ENCODE assay signal across 11 cellular contexts in the genomic region with DNA sequence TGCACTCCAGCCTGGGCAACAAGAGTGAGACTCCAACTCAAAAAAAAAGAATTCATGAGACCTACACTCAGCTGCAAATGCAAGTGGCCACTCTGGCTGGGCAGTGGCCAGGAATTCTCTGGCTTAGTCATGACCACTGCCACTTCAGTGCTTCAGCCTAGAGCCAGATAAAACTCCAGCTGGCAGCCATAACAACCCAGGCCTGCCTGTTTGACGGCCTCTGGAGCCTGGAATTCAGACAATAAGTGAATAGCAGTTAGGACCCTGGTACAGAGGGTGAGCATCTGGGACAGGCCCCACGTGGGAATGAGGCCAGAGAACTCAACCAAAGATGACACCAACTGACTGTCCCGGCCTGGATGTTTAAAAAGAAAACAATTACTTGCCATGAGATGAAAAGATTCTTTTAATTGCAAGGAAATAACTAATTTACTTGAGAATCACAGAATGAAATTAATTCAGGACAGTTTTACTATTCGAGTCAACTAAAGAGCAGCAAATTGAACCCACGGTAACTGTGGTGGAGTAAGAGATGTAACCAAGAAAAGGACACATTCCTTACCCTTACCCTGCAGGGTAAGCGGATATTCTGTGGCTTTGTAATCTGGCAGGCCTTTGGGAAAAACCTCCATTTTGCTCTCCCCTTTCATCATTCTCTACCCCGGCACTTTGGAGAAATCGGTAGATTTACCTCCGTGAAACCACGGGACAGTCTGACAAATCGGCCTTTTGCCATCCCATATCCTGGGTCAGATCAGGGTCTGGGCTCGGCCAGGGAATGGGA. TPM values are rescaled to one million over a fixed set of nuclear protein-coding genes. Genes with fewer than 3 reads are reported as not detected.
DNase-seq lines count a peak whose midpoint lies in the region; ATAC-seq lines count a peak whose summit lies in the region.
"Had no signal": no experiment of that assay in that cellular context is flagged by ENCODE, and none has a peak within 500 bp of the region (broad histone marks: within the 10 kb centered on the region; RNA-seq: fewer than 3 reads in every experiment).

No MANE protein-coding gene starts in this region.

- H4K20me1 ChIP-seq in BLaER1, result no peaks in the 10 kb centered on the region

- H3K4me3 ChIP-seq in BLaER1, result no peak overlapping the region
- H3K4me3 ChIP-seq: pancreas had no signal

- H3K27me3 ChIP-seq in BLaER1, result no peaks in the 10 kb centered on the region
- H3K27me3 ChIP-seq: pancreas had no signal

- peak overlapping the region; percentile 42; the same call in 1 of the 2 replicates for H3K9ac ChIP-seq in BLaER1

- intact Hi-C loops in Right ventricle myocardium superior (cut with DNase I), result no loop called here

- H3K36me3 ChIP-seq in BLaER1, result peaks cover 92% of the 10 kb centered on the region

- H3K9me3 ChIP-seq in BLaER1, result no peaks in the 10 kb centered on the region
- H3K9me3 ChIP-seq: pancreas had no signal

- H3K27ac ChIP-seq in BLaER1, result peak overlapping the region; percentile 47
- H3K27ac ChIP-seq: pancreas had no signal

- DNase-seq in amniotic epithelial cell (ENCODE audit: low read depth), result peak; percentile 85
- DNase-seq in Right ventricle myocardium superior, result peak; percentile 80
- DNase-seq in pons (ENCODE audit: low spot score), result peak; percentile 79
- DNase-seq in retina, result no peak
- no peak for DNase-seq in activated naive CD8-positive, alpha-beta T cell treated with anti-CD3 and anti-CD28 coated beads, Interleukin-2, amount 50 U/mL, for 24 hours
- DNase-seq: activated B cell treated with CpG ODN at 0.5 μM for 24 hours, NCI-H82, pancreas had no signal

- H3K9me3 Mint-ChIP-seq in activated naive CD8-positive, alpha-beta T cell treated with anti-CD3 and anti-CD28 coated beads, Interleukin-2, amount 50 U/mL, for 24 hours, result no peaks in the 10 kb centered on the region
- H3K9me3 Mint-ChIP-seq: activated B cell treated with CpG ODN at 0.5 μM for 24 hours had no signal

- no peaks in the 10 kb centered on the region for H3K4me1 Mint-ChIP-seq in activated naive CD8-positive, alpha-beta T cell treated with anti-CD3 and anti-CD28 coated beads, Interleukin-2, amount 50 U/mL, for 24 hours
- H3K4me1 Mint-ChIP-seq: activated B cell treated with CpG ODN at 0.5 μM for 24 hours had no signal

- peaks cover 40% of the 10 kb centered on the region for H3K36me3 Mint-ChIP-seq in activated naive CD8-positive, alpha-beta T cell treated with anti-CD3 and anti-CD28 coated beads, Interleukin-2, amount 50 U/mL, for 24 hours (ENCODE audit: low read depth)

- H3K27me3 Mint-ChIP-seq in activated naive CD8-positive, alpha-beta T cell treated with anti-CD3 and anti-CD28 coated beads, Interleukin-2, amount 50 U/mL, for 24 hours, result no peaks in the 10 kb centered on the region
- H3K27me3 Mint-ChIP-seq: activated B cell treated with CpG ODN at 0.5 μM for 24 hours had no signal

- H3K4me3 Mint-ChIP-seq in activated naive CD8-positive, alpha-beta T cell treated with anti-CD3 and anti-CD28 coated beads, Interleukin-2, amount 50 U/mL, for 24 hours, result no peak overlapping the region
- H3K4me3 Mint-ChIP-seq: activated B cell treated with CpG ODN at 0.5 μM for 24 hours had no signal

- ATAC-seq in Right ventricle myocardium superior (ENCODE audit: poor library complexity), result peak; percentile 86
- ATAC-seq in activated naive CD8-positive, alpha-beta T cell treated with anti-CD3 and anti-CD28 coated beads, Interleukin-2, amount 50 U/mL, for 24 hours, result no peak
- ATAC-seq in HG03520 (IDR thresholded peaks at IDR 0.05; ENCODE audit: unreplicated experiment), result no peak
- no peak for ATAC-seq in GM19328 (IDR thresholded peaks at IDR 0.05; ENCODE audit: unreplicated experiment)

- H3K4me1 ChIP-seq in BLaER1, result peaks cover 34% of the 10 kb centered on the region
- H3K4me1 ChIP-seq: pancreas had no signal

- peak overlapping the region; percentile 70 for H3K4me2 ChIP-seq in BLaER1

- no peak overlapping the region for H3K27ac Mint-ChIP-seq in activated naive CD8-positive, alpha-beta T cell treated with anti-CD3 and anti-CD28 coated beads, Interleukin-2, amount 50 U/mL, for 24 hours
- H3K27ac Mint-ChIP-seq: activated B cell treated with CpG ODN at 0.5 μM for 24 hours had no signal

RNA-seq across cellular contexts. Expression of gene RCC1L, which starts 18.7 kb away (rescaled TPM):
- 52.6 TPM for total RNA-seq in Right ventricle myocardium superior

RNA-seq across cellular contexts. Expression of gene GTF2IRD2B, which starts 37.5 kb away (rescaled TPM):
- 36.7 TPM for total RNA-seq in Right ventricle myocardium superior

Comparison
In these comparisons a context has a peak if more than half of its experiments do, and no peak if none do; other contexts are left out.
1. DNase-seq: peak in amniotic epithelial cell (single experiment), Right ventricle myocardium superior (single experiment) and pons (single experiment); none in retina (single experiment) and activated naive CD8-positive, alpha-beta T cell treated with anti-CD3 and anti-CD28 coated beads, Interleukin-2, amount 50 U/mL, for 24 hours (single experiment).